In genomic region chr4:8917868-8918783, GRCh38 we compare ENCODE assay signal across 8 cellular contexts. TPM values are rescaled to one million over a fixed set of nuclear protein-coding genes. Genes with fewer than 3 reads are reported as not detected.
A peak's percentile ranks its signal among the peaks of the same experiment; 100 is the strongest.
DNase-seq lines count a peak whose midpoint lies in the region; ATAC-seq and TF ChIP-seq lines count a peak whose summit lies in the region.

No MANE protein-coding gene starts in this region.

- ATAC-seq in GM18873 (IDR thresholded peaks at IDR 0.05; ENCODE audit: low FRiP score, unreplicated experiment) (peak; percentile 58), HG03354 (IDR thresholded peaks at IDR 0.05; ENCODE audit: poor library complexity, severe bottlenecking, unreplicated experiment) (peak; percentile 92), RWPE2 (ENCODE audit: low read depth) (peak; percentile 84), Right ventricle myocardium superior (ENCODE audit: poor library complexity) (peak; percentile 88), psoas muscle (peak; percentile 54 to 80 (median 64))

- H3K4me3 ChIP-seq in RWPE2 (ENCODE audit: severe bottlenecking) (no peak overlapping the region), psoas muscle (no peak overlapping the region)

- H3K4me1 ChIP-seq in RWPE2 (ENCODE audit: insufficient read depth, poor library complexity, severe bottlenecking) (no peaks in the 10 kb centered on the region), psoas muscle (no peaks in the 10 kb centered on the region)

- TF ChIP-seq CTCF in RWPE2 (IDR thresholded peaks at IDR 0.05; ENCODE audit: poor library complexity, severe bottlenecking) (peak; percentile 86), psoas muscle (IDR thresholded peaks at IDR 0.05) (peak; percentile 69)

- peak in 9 of 14 donors; percentile 12 to 71 (median 34) for DNase-seq in C1 segment of cervical spinal cord (lab: John Stamatoyannopoulos, UW)
- no peak for DNase-seq in RWPE2 (ENCODE audit: low spot score)
- DNase-seq in activated naive CD4-positive, alpha-beta T cell treated with Interleukin-2 at 50 U/mL for 16 hours, result peak; percentile 69
- DNase-seq in Right ventricle myocardium superior, result peak; percentile 70
- DNase-seq in psoas muscle, result peak; percentile 47 to 69
- no peak for DNase-seq in NCI-H187 (lab: John Stamatoyannopoulos, UW)

- no peaks in the 10 kb centered on the region for H3K27me3 ChIP-seq in RWPE2 (ENCODE audit: insufficient read depth, poor library complexity, severe bottlenecking)
- H3K27me3 ChIP-seq in psoas muscle (ENCODE audit: insufficient read depth in 3 of 3, low read length in 2 of 3), result peaks cover 3 to 23% (median 7%) of the 10 kb centered on the region in 3 donors

- 10 to 13% (median 10%) methylated on average over 18 to 20 of the region's 20 CpGs for WGBS in psoas muscle, 3 donors

- H3K36me3 ChIP-seq in RWPE2 (ENCODE audit: low read depth), result no peaks in the 10 kb centered on the region
- no peaks in the 10 kb centered on the region for H3K36me3 ChIP-seq in psoas muscle (ENCODE audit: insufficient read depth in 1 of 2, low read depth in 1 of 2)

- no peak overlapping the region for H3K27ac ChIP-seq in RWPE2 (ENCODE audit: poor library complexity, severe bottlenecking)
- no peak overlapping the region for H3K27ac ChIP-seq in psoas muscle

- H3K9me3 ChIP-seq in RWPE2 (ENCODE audit: severe bottlenecking) (peaks cover 1% of the 10 kb centered on the region), psoas muscle (peaks cover 1% of the 10 kb centered on the region)

- intact Hi-C loops in Right ventricle myocardium superior (cut with DNase I) (loop anchor here (10.0 kb wide), 1 partner anchor 313 kb away; no protein-coding TSS in a partner anchor), psoas muscle (cut with DNase I) (loop anchor here (10.0 kb wide), 2 partner anchors 313 to 443 kb away; no protein-coding TSS in a partner anchor)

RNA-seq across cellular contexts. Expression of gene HMX1, which starts 46.5 kb away (rescaled TPM):
- total RNA-seq in Right ventricle myocardium superior (not detected), psoas muscle (not detected)
- not detected for polyA plus RNA-seq in psoas muscle

Comparison
In these comparisons a context has a peak if more than half of its experiments do, and no peak if none do; other contexts are left out.
1. DNase-seq: peak in C1 segment of cervical spinal cord (9 of 14), activated naive CD4-positive, alpha-beta T cell treated with Interleukin-2 at 50 U/mL for 16 hours (single experiment), Right ventricle myocardium superior (single experiment) and psoas muscle (2 of 2); none in RWPE2 (single experiment) and NCI-H187 (0 of 2).
2. Peak in every context shown above with its lines, with median percentiles within 50 percentile points of each other: ATAC-seq.